In the genomic region with DNA sequence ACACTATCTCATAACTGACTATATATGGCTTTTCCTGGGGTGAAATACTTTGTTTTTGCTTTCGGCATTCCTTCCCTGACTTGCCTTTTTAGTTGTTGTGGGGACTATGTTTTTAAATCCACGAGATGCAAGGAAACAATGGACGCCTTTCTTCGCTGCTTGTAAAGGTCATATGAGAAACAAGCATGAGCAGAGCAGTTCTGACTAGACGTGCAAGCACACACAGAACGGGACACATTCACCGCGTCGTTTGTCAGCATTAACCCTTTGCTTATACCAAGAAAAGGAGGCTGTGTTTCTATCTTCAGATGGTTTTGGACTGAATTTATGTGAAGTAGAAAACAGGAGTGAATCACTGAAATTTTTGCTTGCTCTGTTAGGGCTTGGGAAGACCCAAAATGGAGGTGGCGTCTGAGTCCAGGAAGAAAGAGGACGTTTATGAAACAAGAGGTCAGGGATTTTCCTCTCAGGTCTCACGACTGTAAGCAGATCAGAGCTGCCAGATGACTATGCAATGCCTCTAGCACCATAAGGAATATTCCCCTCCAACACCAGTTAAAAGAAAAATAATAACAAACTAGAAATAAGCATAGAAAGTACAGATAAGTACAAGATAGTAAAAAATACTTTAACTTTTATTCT, we compare ENCODE assay signal across 1 cellular context.
TF ChIP-seq lines count a peak whose summit lies in the region.

No MANE protein-coding gene starts in this region.

TF ChIP-seq in GM23338, 12 proteins besides CTCF, POLR2A, EP300 and RAD21 (continued from another document):
- TF ChIP-seq, protein P1, sequence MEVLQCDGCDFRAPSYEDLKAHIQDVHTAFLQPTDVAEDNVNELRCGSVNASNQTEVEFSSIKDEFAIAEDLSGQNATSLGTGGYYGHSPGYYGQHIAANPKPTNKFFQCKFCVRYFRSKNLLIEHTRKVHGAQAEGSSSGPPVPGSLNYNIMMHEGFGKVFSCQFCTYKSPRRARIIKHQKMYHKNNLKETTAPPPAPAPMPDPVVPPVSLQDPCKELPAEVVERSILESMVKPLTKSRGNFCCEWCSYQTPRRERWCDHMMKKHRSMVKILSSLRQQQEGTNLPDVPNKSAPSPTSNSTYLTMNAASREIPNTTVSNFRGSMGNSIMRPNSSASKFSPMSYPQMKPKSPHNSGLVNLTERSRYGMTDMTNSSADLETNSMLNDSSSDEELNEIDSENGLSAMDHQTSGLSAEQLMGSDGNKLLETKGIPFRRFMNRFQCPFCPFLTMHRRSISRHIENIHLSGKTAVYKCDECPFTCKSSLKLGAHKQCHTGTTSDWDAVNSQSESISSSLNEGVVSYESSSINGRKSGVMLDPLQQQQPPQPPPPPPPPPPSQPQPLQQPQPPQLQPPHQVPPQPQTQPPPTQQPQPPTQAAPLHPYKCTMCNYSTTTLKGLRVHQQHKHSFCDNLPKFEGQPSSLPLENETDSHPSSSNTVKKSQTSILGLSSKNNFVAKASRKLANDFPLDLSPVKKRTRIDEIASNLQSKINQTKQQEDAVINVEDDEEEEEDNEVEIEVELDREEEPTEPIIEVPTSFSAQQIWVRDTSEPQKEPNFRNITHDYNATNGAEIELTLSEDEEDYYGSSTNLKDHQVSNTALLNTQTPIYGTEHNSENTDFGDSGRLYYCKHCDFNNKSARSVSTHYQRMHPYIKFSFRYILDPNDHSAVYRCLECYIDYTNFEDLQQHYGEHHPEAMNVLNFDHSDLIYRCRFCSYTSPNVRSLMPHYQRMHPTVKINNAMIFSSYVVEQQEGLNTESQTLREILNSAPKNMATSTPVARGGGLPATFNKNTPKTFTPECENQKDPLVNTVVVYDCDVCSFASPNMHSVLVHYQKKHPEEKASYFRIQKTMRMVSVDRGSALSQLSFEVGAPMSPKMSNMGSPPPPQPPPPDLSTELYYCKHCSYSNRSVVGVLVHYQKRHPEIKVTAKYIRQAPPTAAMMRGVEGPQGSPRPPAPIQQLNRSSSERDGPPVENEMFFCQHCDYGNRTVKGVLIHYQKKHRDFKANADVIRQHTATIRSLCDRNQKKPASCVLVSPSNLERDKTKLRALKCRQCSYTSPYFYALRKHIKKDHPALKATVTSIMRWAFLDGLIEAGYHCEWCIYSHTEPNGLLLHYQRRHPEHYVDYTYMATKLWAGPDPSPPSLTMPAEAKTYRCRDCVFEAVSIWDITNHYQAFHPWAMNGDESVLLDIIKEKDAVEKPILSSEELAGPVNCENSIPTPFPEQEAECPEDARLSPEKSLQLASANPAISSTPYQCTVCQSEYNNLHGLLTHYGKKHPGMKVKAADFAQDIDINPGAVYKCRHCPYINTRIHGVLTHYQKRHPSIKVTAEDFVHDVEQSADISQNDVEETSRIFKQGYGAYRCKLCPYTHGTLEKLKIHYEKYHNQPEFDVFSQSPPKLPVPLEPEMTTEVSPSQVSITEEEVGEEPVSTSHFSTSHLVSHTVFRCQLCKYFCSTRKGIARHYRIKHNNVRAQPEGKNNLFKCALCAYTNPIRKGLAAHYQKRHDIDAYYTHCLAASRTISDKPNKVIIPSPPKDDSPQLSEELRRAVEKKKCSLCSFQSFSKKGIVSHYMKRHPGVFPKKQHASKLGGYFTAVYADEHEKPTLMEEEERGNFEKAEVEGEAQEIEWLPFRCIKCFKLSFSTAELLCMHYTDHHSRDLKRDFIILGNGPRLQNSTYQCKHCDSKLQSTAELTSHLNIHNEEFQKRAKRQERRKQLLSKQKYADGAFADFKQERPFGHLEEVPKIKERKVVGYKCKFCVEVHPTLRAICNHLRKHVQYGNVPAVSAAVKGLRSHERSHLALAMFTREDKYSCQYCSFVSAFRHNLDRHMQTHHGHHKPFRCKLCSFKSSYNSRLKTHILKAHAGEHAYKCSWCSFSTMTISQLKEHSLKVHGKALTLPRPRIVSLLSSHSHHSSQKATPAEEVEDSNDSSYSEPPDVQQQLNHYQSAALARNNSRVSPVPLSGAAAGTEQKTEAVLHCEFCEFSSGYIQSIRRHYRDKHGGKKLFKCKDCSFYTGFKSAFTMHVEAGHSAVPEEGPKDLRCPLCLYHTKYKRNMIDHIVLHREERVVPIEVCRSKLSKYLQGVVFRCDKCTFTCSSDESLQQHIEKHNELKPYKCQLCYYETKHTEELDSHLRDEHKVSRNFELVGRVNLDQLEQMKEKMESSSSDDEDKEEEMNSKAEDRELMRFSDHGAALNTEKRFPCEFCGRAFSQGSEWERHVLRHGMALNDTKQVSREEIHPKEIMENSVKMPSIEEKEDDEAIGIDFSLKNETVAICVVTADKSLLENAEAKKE (CRISPR knock-in tag; IDR thresholded peaks at IDR 0.05): no peak
- TF ChIP-seq JUNB (IDR thresholded peaks at IDR 0.05; ENCODE audit: unreplicated experiment) (no peak), ZNF331 (CRISPR knock-in tag; IDR thresholded peaks at IDR 0.05; ENCODE audit: low read depth) (no peak), NANOG (IDR thresholded peaks at IDR 0.05; ENCODE audit: borderline replicate concordance) (no peak), POLR2AphosphoS5 (IDR thresholded peaks at IDR 0.05; ENCODE audit: low read depth) (no peak), ZNF114 (CRISPR knock-in tag; IDR thresholded peaks at IDR 0.05) (no peak), STAT1 (IDR thresholded peaks at IDR 0.05; ENCODE audit: unreplicated experiment) (no peak), CREB1 (CRISPR knock-in tag; IDR thresholded peaks at IDR 0.05; ENCODE audit: low read depth) (no peak)
- TF ChIP-seq, protein P2, sequence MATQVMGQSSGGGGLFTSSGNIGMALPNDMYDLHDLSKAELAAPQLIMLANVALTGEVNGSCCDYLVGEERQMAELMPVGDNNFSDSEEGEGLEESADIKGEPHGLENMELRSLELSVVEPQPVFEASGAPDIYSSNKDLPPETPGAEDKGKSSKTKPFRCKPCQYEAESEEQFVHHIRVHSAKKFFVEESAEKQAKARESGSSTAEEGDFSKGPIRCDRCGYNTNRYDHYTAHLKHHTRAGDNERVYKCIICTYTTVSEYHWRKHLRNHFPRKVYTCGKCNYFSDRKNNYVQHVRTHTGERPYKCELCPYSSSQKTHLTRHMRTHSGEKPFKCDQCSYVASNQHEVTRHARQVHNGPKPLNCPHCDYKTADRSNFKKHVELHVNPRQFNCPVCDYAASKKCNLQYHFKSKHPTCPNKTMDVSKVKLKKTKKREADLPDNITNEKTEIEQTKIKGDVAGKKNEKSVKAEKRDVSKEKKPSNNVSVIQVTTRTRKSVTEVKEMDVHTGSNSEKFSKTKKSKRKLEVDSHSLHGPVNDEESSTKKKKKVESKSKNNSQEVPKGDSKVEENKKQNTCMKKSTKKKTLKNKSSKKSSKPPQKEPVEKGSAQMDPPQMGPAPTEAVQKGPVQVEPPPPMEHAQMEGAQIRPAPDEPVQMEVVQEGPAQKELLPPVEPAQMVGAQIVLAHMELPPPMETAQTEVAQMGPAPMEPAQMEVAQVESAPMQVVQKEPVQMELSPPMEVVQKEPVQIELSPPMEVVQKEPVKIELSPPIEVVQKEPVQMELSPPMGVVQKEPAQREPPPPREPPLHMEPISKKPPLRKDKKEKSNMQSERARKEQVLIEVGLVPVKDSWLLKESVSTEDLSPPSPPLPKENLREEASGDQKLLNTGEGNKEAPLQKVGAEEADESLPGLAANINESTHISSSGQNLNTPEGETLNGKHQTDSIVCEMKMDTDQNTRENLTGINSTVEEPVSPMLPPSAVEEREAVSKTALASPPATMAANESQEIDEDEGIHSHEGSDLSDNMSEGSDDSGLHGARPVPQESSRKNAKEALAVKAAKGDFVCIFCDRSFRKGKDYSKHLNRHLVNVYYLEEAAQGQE (IDR thresholded peaks at IDR 0.05; ENCODE audit: unreplicated experiment): no peak
TF ChIP-seq in GM23338: peak in this region for 0.
